ENCODE assay signal across 1 cellular context in genomic region chr17:48555183-48555615, GRCh38.
TF ChIP-seq lines count a peak whose summit lies in the region.

No MANE protein-coding gene starts in this region.

TF ChIP-seq in K562, 482 proteins besides CTCF, POLR2A, EP300 and RAD21 (continued from another document):
- no peak for TF ChIP-seq PHTF2 (CRISPR knock-in tag; IDR thresholded peaks at IDR 0.05)
- no peak for TF ChIP-seq ATF2 (CRISPR knock-in tag; IDR thresholded peaks at IDR 0.05)
- TF ChIP-seq, protein P1, sequence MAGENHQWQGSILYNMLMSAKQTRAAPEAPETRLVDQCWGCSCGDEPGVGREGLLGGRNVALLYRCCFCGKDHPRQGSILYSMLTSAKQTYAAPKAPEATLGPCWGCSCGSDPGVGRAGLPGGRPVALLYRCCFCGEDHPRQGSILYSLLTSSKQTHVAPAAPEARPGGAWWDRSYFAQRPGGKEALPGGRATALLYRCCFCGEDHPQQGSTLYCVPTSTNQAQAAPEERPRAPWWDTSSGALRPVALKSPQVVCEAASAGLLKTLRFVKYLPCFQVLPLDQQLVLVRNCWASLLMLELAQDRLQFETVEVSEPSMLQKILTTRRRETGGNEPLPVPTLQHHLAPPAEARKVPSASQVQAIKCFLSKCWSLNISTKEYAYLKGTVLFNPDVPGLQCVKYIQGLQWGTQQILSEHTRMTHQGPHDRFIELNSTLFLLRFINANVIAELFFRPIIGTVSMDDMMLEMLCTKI (IDR thresholded peaks at IDR 0.05; ENCODE audit: partially characterized antibody): no peak
- TF ChIP-seq DACH1 (IDR thresholded peaks at IDR 0.05; ENCODE audit: partially characterized antibody): peak; percentile 47
- TF ChIP-seq POLR2H (tag; IDR thresholded peaks at IDR 0.05; ENCODE audit: low read depth): peak; percentile 68
- no peak for TF ChIP-seq NELFE (IDR thresholded peaks at IDR 0.05; ENCODE audit: insufficient read depth, insufficient read length)
- peak; percentile 42; the same call in 1 of the 2 replicates for TF ChIP-seq MBD2 (IDR thresholded peaks at IDR 0.05; ENCODE audit: borderline replicate concordance, low read depth)
- TF ChIP-seq TEAD1 (CRISPR knock-in tag; IDR thresholded peaks at IDR 0.05): no peak
- no peak for TF ChIP-seq TSC22D4 (tag; IDR thresholded peaks at IDR 0.05)
- no peak for TF ChIP-seq NFATC3 (IDR thresholded peaks at IDR 0.05)
